Comparison of ENCODE assay signal across 20 cellular contexts in the genomic region with DNA sequence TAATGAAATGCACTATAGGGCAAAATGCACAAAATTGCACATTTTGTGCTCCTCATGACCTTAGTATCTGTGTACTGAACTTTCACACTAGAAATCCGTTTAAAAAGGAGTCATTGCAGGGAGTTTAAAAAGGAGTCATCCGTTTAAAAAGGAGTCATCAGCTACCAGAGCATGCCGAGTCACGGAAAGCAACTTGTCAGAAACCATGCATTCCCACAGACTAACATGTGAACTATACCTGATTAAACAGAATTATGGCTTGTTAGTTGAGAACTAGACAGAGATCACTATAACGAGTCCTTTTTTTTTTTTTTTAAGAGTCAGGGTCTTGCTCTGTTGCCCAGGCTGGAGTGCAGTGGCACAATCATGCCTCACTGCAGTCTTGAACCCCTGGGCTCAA.
"Had no signal": no experiment of that assay in that cellular context is flagged by ENCODE, and none has a peak within 500 bp of the region (broad histone marks: within the 10 kb centered on the region; RNA-seq: fewer than 3 reads in every experiment).

No MANE protein-coding gene starts in this region.

- H3K9me3 ChIP-seq: MG63, SK-N-SH had no signal

- H3K4me2 ChIP-seq: SK-N-SH had no signal

- H3K27me3 ChIP-seq: MG63 had no signal

- H3K4me3 ChIP-seq: MG63 had no signal

- DNase-seq: Karpas-422, KG1, MG63, NCI-H1092, NCI-H1105 treated with DMSO at 0.1 percent for 48 hours, NCI-H1417 treated with DMSO at 0.1 percent for 48 hours, NCI-H146, NCI-H187, NCI-H2029, NCI-H2081 treated with DMSO at 0.1 percent for 48 hours, NCI-H2171, NCI-H226, NCI-H510A, NCI-H524 treated with DMSO at 0.1 percent for 48 hours, NCI-H774, SHP77, SW 1271 had no signal

- H3K36me3 ChIP-seq: MG63 had no signal

- H3K27ac ChIP-seq: HL-60, RWPE1 had no signal
